Comparison of ENCODE assay signal across 1 cellular context in the genomic region with DNA sequence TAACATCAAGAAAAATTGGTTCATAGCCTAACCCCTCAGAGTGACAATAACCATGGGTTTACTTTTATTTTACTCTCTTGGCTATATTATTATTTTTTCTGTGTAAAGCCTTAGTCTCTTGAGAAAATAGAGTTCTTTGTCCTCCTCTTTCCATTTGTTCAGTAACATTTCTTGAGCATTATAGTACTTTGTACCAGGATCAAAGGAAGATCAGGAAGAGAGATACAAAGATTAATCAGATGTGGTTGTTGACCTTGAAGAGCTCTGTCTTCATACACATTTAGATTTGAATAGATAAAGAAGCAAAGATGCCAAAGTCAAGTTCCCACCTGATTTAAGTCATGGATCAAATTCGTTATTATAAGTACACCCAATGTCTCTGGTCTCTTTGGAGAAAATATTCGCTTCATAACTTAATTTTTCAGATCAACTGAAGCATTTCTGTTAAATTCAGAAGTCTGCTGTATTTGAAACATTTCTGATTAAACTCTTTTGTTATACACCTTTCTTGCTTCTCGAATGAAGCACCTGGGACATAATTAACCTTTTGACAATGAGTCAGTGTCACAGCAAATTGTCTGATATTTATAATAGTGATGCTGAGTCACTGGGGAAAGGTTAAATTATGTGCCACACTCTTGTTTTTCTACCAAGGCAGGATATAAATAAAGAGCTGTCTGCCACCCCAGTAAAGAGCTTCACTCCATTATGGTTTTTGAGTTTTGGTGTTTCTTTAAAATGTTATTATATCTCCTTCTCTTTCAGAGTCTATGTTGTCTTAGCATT.
TF ChIP-seq lines count a peak whose summit lies in the region.

No MANE protein-coding gene starts in this region.

TF ChIP-seq in GM23338, 12 proteins besides CTCF, POLR2A, EP300 and RAD21 (continued from another document):
- TF ChIP-seq, protein P1, sequence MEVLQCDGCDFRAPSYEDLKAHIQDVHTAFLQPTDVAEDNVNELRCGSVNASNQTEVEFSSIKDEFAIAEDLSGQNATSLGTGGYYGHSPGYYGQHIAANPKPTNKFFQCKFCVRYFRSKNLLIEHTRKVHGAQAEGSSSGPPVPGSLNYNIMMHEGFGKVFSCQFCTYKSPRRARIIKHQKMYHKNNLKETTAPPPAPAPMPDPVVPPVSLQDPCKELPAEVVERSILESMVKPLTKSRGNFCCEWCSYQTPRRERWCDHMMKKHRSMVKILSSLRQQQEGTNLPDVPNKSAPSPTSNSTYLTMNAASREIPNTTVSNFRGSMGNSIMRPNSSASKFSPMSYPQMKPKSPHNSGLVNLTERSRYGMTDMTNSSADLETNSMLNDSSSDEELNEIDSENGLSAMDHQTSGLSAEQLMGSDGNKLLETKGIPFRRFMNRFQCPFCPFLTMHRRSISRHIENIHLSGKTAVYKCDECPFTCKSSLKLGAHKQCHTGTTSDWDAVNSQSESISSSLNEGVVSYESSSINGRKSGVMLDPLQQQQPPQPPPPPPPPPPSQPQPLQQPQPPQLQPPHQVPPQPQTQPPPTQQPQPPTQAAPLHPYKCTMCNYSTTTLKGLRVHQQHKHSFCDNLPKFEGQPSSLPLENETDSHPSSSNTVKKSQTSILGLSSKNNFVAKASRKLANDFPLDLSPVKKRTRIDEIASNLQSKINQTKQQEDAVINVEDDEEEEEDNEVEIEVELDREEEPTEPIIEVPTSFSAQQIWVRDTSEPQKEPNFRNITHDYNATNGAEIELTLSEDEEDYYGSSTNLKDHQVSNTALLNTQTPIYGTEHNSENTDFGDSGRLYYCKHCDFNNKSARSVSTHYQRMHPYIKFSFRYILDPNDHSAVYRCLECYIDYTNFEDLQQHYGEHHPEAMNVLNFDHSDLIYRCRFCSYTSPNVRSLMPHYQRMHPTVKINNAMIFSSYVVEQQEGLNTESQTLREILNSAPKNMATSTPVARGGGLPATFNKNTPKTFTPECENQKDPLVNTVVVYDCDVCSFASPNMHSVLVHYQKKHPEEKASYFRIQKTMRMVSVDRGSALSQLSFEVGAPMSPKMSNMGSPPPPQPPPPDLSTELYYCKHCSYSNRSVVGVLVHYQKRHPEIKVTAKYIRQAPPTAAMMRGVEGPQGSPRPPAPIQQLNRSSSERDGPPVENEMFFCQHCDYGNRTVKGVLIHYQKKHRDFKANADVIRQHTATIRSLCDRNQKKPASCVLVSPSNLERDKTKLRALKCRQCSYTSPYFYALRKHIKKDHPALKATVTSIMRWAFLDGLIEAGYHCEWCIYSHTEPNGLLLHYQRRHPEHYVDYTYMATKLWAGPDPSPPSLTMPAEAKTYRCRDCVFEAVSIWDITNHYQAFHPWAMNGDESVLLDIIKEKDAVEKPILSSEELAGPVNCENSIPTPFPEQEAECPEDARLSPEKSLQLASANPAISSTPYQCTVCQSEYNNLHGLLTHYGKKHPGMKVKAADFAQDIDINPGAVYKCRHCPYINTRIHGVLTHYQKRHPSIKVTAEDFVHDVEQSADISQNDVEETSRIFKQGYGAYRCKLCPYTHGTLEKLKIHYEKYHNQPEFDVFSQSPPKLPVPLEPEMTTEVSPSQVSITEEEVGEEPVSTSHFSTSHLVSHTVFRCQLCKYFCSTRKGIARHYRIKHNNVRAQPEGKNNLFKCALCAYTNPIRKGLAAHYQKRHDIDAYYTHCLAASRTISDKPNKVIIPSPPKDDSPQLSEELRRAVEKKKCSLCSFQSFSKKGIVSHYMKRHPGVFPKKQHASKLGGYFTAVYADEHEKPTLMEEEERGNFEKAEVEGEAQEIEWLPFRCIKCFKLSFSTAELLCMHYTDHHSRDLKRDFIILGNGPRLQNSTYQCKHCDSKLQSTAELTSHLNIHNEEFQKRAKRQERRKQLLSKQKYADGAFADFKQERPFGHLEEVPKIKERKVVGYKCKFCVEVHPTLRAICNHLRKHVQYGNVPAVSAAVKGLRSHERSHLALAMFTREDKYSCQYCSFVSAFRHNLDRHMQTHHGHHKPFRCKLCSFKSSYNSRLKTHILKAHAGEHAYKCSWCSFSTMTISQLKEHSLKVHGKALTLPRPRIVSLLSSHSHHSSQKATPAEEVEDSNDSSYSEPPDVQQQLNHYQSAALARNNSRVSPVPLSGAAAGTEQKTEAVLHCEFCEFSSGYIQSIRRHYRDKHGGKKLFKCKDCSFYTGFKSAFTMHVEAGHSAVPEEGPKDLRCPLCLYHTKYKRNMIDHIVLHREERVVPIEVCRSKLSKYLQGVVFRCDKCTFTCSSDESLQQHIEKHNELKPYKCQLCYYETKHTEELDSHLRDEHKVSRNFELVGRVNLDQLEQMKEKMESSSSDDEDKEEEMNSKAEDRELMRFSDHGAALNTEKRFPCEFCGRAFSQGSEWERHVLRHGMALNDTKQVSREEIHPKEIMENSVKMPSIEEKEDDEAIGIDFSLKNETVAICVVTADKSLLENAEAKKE (CRISPR knock-in tag; IDR thresholded peaks at IDR 0.05): no peak
- TF ChIP-seq CREB1 (CRISPR knock-in tag; IDR thresholded peaks at IDR 0.05; ENCODE audit: low read depth) (no peak), JUNB (IDR thresholded peaks at IDR 0.05; ENCODE audit: unreplicated experiment) (no peak), STAT1 (IDR thresholded peaks at IDR 0.05; ENCODE audit: unreplicated experiment) (no peak), EZH2 (IDR thresholded peaks at IDR 0.05; ENCODE audit: low read depth, unreplicated experiment) (no peak), NANOG (IDR thresholded peaks at IDR 0.05; ENCODE audit: borderline replicate concordance) (no peak), ZNF114 (CRISPR knock-in tag; IDR thresholded peaks at IDR 0.05) (no peak), EZH2phosphoT487 (IDR thresholded peaks at IDR 0.05; ENCODE audit: unreplicated experiment) (no peak)
- TF ChIP-seq, protein P2, sequence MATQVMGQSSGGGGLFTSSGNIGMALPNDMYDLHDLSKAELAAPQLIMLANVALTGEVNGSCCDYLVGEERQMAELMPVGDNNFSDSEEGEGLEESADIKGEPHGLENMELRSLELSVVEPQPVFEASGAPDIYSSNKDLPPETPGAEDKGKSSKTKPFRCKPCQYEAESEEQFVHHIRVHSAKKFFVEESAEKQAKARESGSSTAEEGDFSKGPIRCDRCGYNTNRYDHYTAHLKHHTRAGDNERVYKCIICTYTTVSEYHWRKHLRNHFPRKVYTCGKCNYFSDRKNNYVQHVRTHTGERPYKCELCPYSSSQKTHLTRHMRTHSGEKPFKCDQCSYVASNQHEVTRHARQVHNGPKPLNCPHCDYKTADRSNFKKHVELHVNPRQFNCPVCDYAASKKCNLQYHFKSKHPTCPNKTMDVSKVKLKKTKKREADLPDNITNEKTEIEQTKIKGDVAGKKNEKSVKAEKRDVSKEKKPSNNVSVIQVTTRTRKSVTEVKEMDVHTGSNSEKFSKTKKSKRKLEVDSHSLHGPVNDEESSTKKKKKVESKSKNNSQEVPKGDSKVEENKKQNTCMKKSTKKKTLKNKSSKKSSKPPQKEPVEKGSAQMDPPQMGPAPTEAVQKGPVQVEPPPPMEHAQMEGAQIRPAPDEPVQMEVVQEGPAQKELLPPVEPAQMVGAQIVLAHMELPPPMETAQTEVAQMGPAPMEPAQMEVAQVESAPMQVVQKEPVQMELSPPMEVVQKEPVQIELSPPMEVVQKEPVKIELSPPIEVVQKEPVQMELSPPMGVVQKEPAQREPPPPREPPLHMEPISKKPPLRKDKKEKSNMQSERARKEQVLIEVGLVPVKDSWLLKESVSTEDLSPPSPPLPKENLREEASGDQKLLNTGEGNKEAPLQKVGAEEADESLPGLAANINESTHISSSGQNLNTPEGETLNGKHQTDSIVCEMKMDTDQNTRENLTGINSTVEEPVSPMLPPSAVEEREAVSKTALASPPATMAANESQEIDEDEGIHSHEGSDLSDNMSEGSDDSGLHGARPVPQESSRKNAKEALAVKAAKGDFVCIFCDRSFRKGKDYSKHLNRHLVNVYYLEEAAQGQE (IDR thresholded peaks at IDR 0.05; ENCODE audit: unreplicated experiment): no peak
- TF ChIP-seq, protein P3, sequence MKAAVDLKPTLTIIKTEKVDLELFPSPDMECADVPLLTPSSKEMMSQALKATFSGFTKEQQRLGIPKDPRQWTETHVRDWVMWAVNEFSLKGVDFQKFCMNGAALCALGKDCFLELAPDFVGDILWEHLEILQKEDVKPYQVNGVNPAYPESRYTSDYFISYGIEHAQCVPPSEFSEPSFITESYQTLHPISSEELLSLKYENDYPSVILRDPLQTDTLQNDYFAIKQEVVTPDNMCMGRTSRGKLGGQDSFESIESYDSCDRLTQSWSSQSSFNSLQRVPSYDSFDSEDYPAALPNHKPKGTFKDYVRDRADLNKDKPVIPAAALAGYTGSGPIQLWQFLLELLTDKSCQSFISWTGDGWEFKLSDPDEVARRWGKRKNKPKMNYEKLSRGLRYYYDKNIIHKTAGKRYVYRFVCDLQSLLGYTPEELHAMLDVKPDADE (IDR thresholded peaks at IDR 0.05): no peak
